15 cellular contexts compared by ENCODE assay signal in the genomic region with DNA sequence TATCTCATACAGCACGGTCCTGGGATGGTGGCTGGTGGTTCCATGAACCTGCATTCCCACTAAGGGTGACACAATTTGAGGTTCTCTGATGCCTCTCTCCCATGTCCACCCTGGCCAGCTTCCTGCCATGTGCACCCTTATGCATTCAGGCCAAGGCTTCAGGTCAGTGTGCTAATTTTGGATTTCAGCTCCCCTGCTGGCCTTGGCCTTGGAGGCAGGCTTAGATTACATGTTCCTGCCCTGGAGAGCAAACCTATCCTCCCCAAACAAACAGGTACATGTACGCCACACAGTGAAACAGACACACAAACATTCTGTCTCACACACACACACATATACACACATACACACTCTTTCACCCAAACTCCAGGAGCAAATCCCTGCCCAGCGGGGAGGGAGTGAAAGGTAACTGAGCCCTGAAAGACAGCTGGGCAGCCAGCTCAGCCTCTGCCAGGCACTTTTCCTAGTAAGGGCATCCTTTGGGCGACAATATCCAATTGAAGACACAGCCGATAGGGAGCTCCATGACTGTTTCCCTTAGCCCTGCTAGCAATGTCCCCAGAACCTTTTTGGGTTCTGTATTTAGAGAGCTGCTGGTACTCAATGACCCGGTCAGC.
DNase-seq lines count a peak whose midpoint lies in the region; ATAC-seq, FAIRE-seq and TF ChIP-seq lines count a peak whose summit lies in the region.
"Had no signal": no experiment of that assay in that cellular context is flagged by ENCODE, and none has a peak within 500 bp of the region (broad histone marks: within the 10 kb centered on the region; RNA-seq: fewer than 3 reads in every experiment).

No MANE protein-coding gene starts in this region.

- no peak overlapping the region for H2AFZ ChIP-seq in trophoblast cell (ENCODE audit: insufficient read depth, low read length, poor library complexity)

- no peak overlapping the region for H3K4me3 ChIP-seq in left ventricle myocardium inferior
- no peak overlapping the region for H3K4me3 ChIP-seq in trophoblast cell (ENCODE audit: low read depth, low read length)
- H3K4me3 ChIP-seq: BLaER1 treated with 17β-estradiol and CSF1 and Interleukin-3, amounts not matched to agents 10 nM and 100 nM had no signal

- H3K27ac ChIP-seq in left ventricle myocardium inferior (replicated peaks): no peak overlapping the region
- H3K27ac ChIP-seq in trophoblast cell (ENCODE audit: low read depth, low read length): no peak overlapping the region
- H3K27ac ChIP-seq: BLaER1 treated with 17β-estradiol and CSF1 and Interleukin-3, amounts not matched to agents 10 nM and 100 nM had no signal

- no peaks in the 10 kb centered on the region for H3K36me3 ChIP-seq in left ventricle myocardium inferior
- H3K36me3 ChIP-seq in trophoblast cell (ENCODE audit: control insufficient read depth in 1 of 2, insufficient read depth in 2 of 2, low read length in 2 of 2): no peaks in the 10 kb centered on the region
- H3K36me3 ChIP-seq: BLaER1 treated with 17β-estradiol and CSF1 and Interleukin-3, amounts not matched to agents 10 nM and 100 nM had no signal

- no peaks in the 10 kb centered on the region for H3K9me3 ChIP-seq in left ventricle myocardium inferior (replicated peaks)
- no peaks in the 10 kb centered on the region for H3K9me3 ChIP-seq in trophoblast cell (ENCODE audit: insufficient read depth, low read depth, low read length)
- H3K9me3 ChIP-seq: BLaER1 treated with 17β-estradiol and CSF1 and Interleukin-3, amounts not matched to agents 10 nM and 100 nM; Caco-2 had no signal

- no peak overlapping the region for H2AK5ac ChIP-seq in trophoblast cell (ENCODE audit: low read length)

- H2BK12ac ChIP-seq in trophoblast cell (ENCODE audit: low read length): no peak overlapping the region

- no CpG with 5 or more reads among the region's 6 CpGs for WGBS in trophoblast cell (ENCODE audit: extremely low coverage, insufficient coverage, insufficient read length)

- H3K4me1 ChIP-seq in left ventricle myocardium inferior (no peaks in the 10 kb centered on the region), trophoblast cell (ENCODE audit: control insufficient read depth in 1 of 2, insufficient read depth in 2 of 2, low read length in 2 of 2) (no peaks in the 10 kb centered on the region)
- H3K4me1 ChIP-seq: BLaER1 treated with 17β-estradiol and CSF1 and Interleukin-3, amounts not matched to agents 10 nM and 100 nM; Caco-2 had no signal

- no peak overlapping the region for H3K4me2 ChIP-seq in trophoblast cell (ENCODE audit: low read length)
- H3K4me2 ChIP-seq: BLaER1 treated with 17β-estradiol and CSF1 and Interleukin-3, amounts not matched to agents 10 nM and 100 nM had no signal

- H3K23ac ChIP-seq in trophoblast cell (ENCODE audit: low read length): no peak overlapping the region

- FAIRE-seq in GM19239 (lab: Jason Lieb, UNC): peak; percentile 31
- FAIRE-seq: D721Med, G401.6, GM12891, HepG2 had no signal

- no peak overlapping the region for H2BK120ac ChIP-seq in trophoblast cell (ENCODE audit: insufficient read depth, low read length, poor library complexity)

- H4K12ac ChIP-seq in trophoblast cell (ENCODE audit: low read depth, low read length): no peak overlapping the region

- intact Hi-C loops in Right ventricle myocardium superior (cut with DNase I): no loop called here
- intact Hi-C loops in left ventricle myocardium inferior (cut with micrococcal nuclease): no loop called here

- H3K4ac ChIP-seq in trophoblast cell (ENCODE audit: low read depth, low read length): no peak overlapping the region

- H3K79me2 ChIP-seq in trophoblast cell (ENCODE audit: control insufficient read depth, insufficient read depth, low read length, poor library complexity): no peaks in the 10 kb centered on the region

- no peak overlapping the region for H3K18ac ChIP-seq in trophoblast cell (ENCODE audit: low read length)

- no peak overlapping the region for H4K8ac ChIP-seq in trophoblast cell (ENCODE audit: low read depth, low read length)

- no peak overlapping the region for H2BK5ac ChIP-seq in trophoblast cell (ENCODE audit: low read depth, low read length, poor library complexity)

- ATAC-seq in Right ventricle myocardium superior (ENCODE audit: poor library complexity) (peak; percentile 29), GM21723 (IDR thresholded peaks at IDR 0.05; ENCODE audit: unreplicated experiment) (no peak), GM21390 (IDR thresholded peaks at IDR 0.05; ENCODE audit: unreplicated experiment) (no peak)
- ATAC-seq: CD8-positive, alpha-beta T cell; HepG2 had no signal

- no peak overlapping the region for H3K14ac ChIP-seq in trophoblast cell (ENCODE audit: low read length)

- H4K91ac ChIP-seq in trophoblast cell (ENCODE audit: low read depth, low read length): no peak overlapping the region

- no peak overlapping the region for H3K9ac ChIP-seq in trophoblast cell (ENCODE audit: low read length)
- H3K9ac ChIP-seq: BLaER1 treated with 17β-estradiol and CSF1 and Interleukin-3, amounts not matched to agents 10 nM and 100 nM had no signal

- no peak for TF ChIP-seq CTCF in left ventricle myocardium inferior (IDR thresholded peaks at IDR 0.05; ENCODE audit: borderline replicate concordance)

- H3K79me1 ChIP-seq in trophoblast cell (ENCODE audit: low read length): no peaks in the 10 kb centered on the region

- DNase-seq in Right ventricle myocardium superior (no peak), left ventricle myocardium inferior (no peak), GM19239 (ENCODE audit: insufficient read length, low spot score) (no peak), myocyte (ENCODE audit: low read depth) (peak; percentile 6), trophoblast cell (no peak)
- DNase-seq: CD8-positive, alpha-beta T cell; GOT3 had no signal

- H3K27me3 ChIP-seq in left ventricle myocardium inferior (ENCODE audit: low read depth): no peaks in the 10 kb centered on the region
- no peaks in the 10 kb centered on the region for H3K27me3 ChIP-seq in trophoblast cell (ENCODE audit: insufficient read depth, low read length)
